ENCODE assay signal across 25 cellular contexts in the genomic region with DNA sequence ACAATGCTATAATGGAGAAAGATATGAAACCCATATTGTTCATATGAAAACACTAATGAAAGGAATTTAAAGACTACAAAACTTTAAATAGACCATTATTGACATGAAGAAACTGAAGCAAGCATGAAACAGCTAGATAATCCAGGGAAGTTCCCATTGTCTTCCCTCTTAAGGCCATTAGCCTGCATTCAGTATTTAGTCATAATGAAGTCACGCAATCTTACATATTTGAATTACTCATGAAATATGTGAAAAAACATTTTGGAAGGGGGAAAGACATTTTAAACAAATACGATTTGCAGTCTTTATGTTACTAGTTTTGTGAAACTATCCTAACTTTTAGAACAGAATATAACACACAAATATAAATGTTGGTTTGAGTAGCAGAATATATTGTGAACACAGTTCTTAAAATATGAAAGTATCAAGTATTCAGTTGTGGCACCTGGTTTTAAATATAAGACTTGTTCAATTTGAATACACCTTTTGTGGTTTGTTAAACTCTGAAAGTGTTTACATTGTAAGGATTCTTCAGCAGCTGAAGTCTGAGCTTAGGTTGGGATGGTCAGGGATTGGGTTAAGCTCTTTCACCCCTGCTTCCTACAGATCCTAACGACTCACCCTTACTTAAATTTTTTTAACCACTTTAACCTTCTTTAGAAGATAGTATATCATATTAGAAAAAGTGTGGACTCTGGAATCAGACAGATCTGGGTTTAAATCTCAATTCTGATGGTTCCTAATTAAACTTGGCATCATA.
DNase-seq lines count a peak whose midpoint lies in the region; ATAC-seq and TF ChIP-seq lines count a peak whose summit lies in the region.
"Had no signal": no experiment of that assay in that cellular context is flagged by ENCODE, and none has a peak within 500 bp of the region (broad histone marks: within the 10 kb centered on the region; RNA-seq: fewer than 3 reads in every experiment).

No MANE protein-coding gene starts in this region.

- H4K20me1 ChIP-seq in GM23248 (ENCODE audit: insufficient read depth) = no peaks in the 10 kb centered on the region
- H4K20me1 ChIP-seq in osteoblast (ENCODE audit: insufficient read depth, low read length) = no peaks in the 10 kb centered on the region

- no peak overlapping the region for H3K27ac ChIP-seq in GM23248
- H3K27ac ChIP-seq in osteoblast (ENCODE audit: low read depth, low read length) = peak overlapping the region; percentile 67
- H3K27ac ChIP-seq in upper lobe of left lung = no peak overlapping the region
- H3K27ac ChIP-seq in tibial artery = no peak overlapping the region
- H3K27ac ChIP-seq: gastrocnemius medialis had no signal

- intact Hi-C loops in tibial artery (cut with DNase I; ENCODE audit: low total_unique reads) = no loop called here

- no peak overlapping the region for H3K4me2 ChIP-seq in GM23248 (ENCODE audit: unreplicated experiment)
- peak overlapping the region; percentile 0 for H3K4me2 ChIP-seq in osteoblast (ENCODE audit: insufficient read depth, low read length)
- H3K4me2 ChIP-seq: GM23338 had no signal

- H3K4me1 ChIP-seq in GM23248 (ENCODE audit: insufficient read depth) (no peaks in the 10 kb centered on the region), osteoblast (ENCODE audit: insufficient read depth, low read length) (peaks cover 6% of the 10 kb centered on the region), upper lobe of left lung (no peaks in the 10 kb centered on the region), tibial artery (no peaks in the 10 kb centered on the region)
- H3K4me1 ChIP-seq: gastrocnemius medialis had no signal

- TF ChIP-seq POLR2A in upper lobe of left lung (IDR thresholded peaks at IDR 0.05) = no peak

- H3K9me3 ChIP-seq in GM23248 (ENCODE audit: low read depth) (no peaks in the 10 kb centered on the region), osteoblast (ENCODE audit: low read depth, low read length) (no peaks in the 10 kb centered on the region), upper lobe of left lung (no peaks in the 10 kb centered on the region), tibial artery (no peaks in the 10 kb centered on the region)
- H3K9me3 ChIP-seq: gastrocnemius medialis had no signal

- H3K27me3 ChIP-seq in GM23248 (replicated peaks; ENCODE audit: insufficient read depth) (no peaks in the 10 kb centered on the region), osteoblast (ENCODE audit: insufficient read depth, low read length) (no peaks in the 10 kb centered on the region), upper lobe of left lung (no peaks in the 10 kb centered on the region), tibial artery (no peaks in the 10 kb centered on the region)
- H3K27me3 ChIP-seq: gastrocnemius medialis had no signal

- no peak overlapping the region for H2AFZ ChIP-seq in GM23248
- H2AFZ ChIP-seq in osteoblast (ENCODE audit: low read length) = no peak overlapping the region
- H2AFZ ChIP-seq: GM23338 had no signal

- 8% methylated on average over 3 of the region's 3 CpGs for WGBS in GM23248 (ENCODE audit: low coverage in 1 of 2, low lambda C conversion rate in 2 of 2, missing lambda C conversion rate in 2 of 2), 2 experiments
- WGBS in upper lobe of left lung, 2 donors = 69 to 70% methylated on average over 3 of the region's 3 CpGs

- H3K36me3 ChIP-seq in GM23248 (ENCODE audit: low read depth) = no peaks in the 10 kb centered on the region
- H3K36me3 ChIP-seq in osteoblast (ENCODE audit: insufficient read depth, low read length) = no peaks in the 10 kb centered on the region
- H3K36me3 ChIP-seq in upper lobe of left lung = no peaks in the 10 kb centered on the region
- H3K36me3 ChIP-seq in tibial artery = no peaks in the 10 kb centered on the region
- H3K36me3 ChIP-seq: gastrocnemius medialis had no signal

- H3K9ac ChIP-seq in GM23248 = no peak overlapping the region

- no peaks in the 10 kb centered on the region for H3K79me2 ChIP-seq in GM23248 (ENCODE audit: insufficient read depth)
- no peaks in the 10 kb centered on the region for H3K79me2 ChIP-seq in osteoblast (ENCODE audit: insufficient read depth, low read length)

- H3K4me3 ChIP-seq in GM23248 (no peak overlapping the region), epithelial cell of esophagus (ENCODE audit: low read length) (no peak overlapping the region), osteoblast (ENCODE audit: insufficient read depth, low read length) (no peak overlapping the region), upper lobe of left lung (no peak overlapping the region), tibial artery (no peak overlapping the region)
- H3K4me3 ChIP-seq: gastrocnemius medialis, GM23338 had no signal

- in situ Hi-C loops in GM23248 (cut with MboI) = no loop called here

- ATAC-seq in upper lobe of left lung (ENCODE audit: low FRiP score in 2 of 2) = no peak
- ATAC-seq: activated T-cell treated with anti-CD3 and anti-CD28 coated beads, Interleukin-2, amount 50 U/mL, for 4 hours; gastrocnemius medialis; left ventricle myocardium superior; naive thymus-derived CD4-positive, alpha-beta T cell; Right ventricle myocardium inferior; stimulated activated memory B cell treated with anti-CD40 and anti-IgM and Interleukin-4, amounts not matched to agents 10 μg/mL and 1 μg/mL and 100 μg/mL, for 72 hours had no signal

- H3F3A ChIP-seq in GM23248 (ENCODE audit: insufficient read depth) = no peaks in the 10 kb centered on the region

- no peaks in the 10 kb centered on the region for H3K9me2 ChIP-seq in GM23248 (ENCODE audit: insufficient read depth)

- no peak for TF ChIP-seq CTCF in epithelial cell of esophagus (IDR thresholded peaks at IDR 0.05; ENCODE audit: insufficient read depth, low read depth, low read length, missing control alignments)
- no peak for TF ChIP-seq CTCF in osteoblast (IDR thresholded peaks at IDR 0.05; ENCODE audit: extremely low read depth, low read depth, low read length)
- TF ChIP-seq CTCF in upper lobe of left lung (IDR thresholded peaks at IDR 0.05) = no peak
- TF ChIP-seq CTCF in tibial artery (IDR thresholded peaks at IDR 0.05) = no peak

- DNase-seq in GM23248 (peak; percentile 1), NCI-H526 treated with DMSO at 0.1 percent for 48 hours (lab: John Stamatoyannopoulos, UW) (peak; percentile 66), epithelial cell of esophagus (ENCODE audit: low read depth) (peak; percentile 79), osteoblast (ENCODE audit: insufficient read length, low spot score, missing footprints) (no peak), 8988T (no peak), upper lobe of left lung (no peak), tibial artery (no peak)
- DNase-seq: activated CD4-positive, alpha-beta T cell treated with anti-CD3 and anti-CD28 coated beads for 4 hours; activated naive CD4-positive, alpha-beta T cell; activated T-cell treated with anti-CD3 and anti-CD28 coated beads, Interleukin-2, amount 50 U/mL, for 4 hours; amygdala; CD4-positive, CD25-positive, alpha-beta regulatory T cell; central memory CD4-positive, alpha-beta T cell; gastrocnemius medialis; hypothalamus; left ventricle myocardium superior; naive thymus-derived CD4-positive, alpha-beta T cell; NCI-H1092 treated with DMSO at 0.1 percent for 48 hours; NCI-H1930; NCI-H2227 treated with DMSO at 0.1 percent for 48 hours; occipital lobe; stimulated activated CD4-positive, alpha-beta T cell treated with anti-CD3 and anti-CD28 coated beads, Interleukin-4, amount 100 ng/mL, for 1 hour had no signal

- TF ChIP-seq EP300 in upper lobe of left lung (IDR thresholded peaks at IDR 0.05) = no peak

Comparison
In these comparisons a context has a peak if more than half of its experiments do, and no peak if none do; other contexts are left out.
1. DNase-seq: peak in GM23248 (single experiment), NCI-H526 treated with DMSO at 0.1 percent for 48 hours (single experiment) and epithelial cell of esophagus (single experiment); none in osteoblast (single experiment), 8988T (single experiment), upper lobe of left lung (0 of 2) and tibial artery (0 of 2).